ENCODE assay signal across 15 cellular contexts in the genomic region with DNA sequence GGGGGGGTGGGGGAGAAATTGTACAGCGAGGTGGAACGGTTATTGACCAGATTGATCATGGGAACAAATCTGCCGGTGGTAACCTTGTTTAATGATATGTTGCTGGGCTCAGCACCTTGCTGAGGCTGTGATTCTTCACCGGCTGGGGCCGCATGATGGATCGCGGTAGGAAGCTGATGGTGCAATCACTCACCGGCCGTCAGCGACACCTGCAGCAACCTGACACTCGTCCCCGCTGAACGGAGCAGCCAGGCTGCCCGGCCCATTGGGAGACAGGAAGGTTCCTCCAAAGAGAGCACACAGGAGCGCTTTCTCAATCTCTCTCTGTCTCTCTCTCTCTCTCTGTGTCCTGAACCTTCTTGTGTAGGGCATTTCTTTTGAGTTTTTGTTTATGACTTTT.
DNase-seq lines count a peak whose midpoint lies in the region; ATAC-seq and TF ChIP-seq lines count a peak whose summit lies in the region.
"Had no signal": no experiment of that assay in that cellular context is flagged by ENCODE, and none has a peak within 500 bp of the region (broad histone marks: within the 10 kb centered on the region; RNA-seq: fewer than 3 reads in every experiment).

No MANE protein-coding gene starts in this region.

- TF ChIP-seq CTCF in right atrium auricular region (IDR thresholded peaks at IDR 0.05) (no peak), type B pancreatic cell (conservative IDR thresholded peaks at IDR 0.05) (no peak)

- no peaks in the 10 kb centered on the region for H3K36me3 ChIP-seq in right atrium auricular region
- no peaks in the 10 kb centered on the region for H3K36me3 ChIP-seq in iPS-15b (ENCODE audit: control insufficient read depth, insufficient read depth, low read length)
- H3K36me3 ChIP-seq: HAP-1 had no signal

- intact Hi-C loops in Right ventricle myocardium inferior (cut with DNase I): no loop called here

- peak overlapping the region; percentile 7 for H3K4me3 Mint-ChIP-seq in type B pancreatic cell
- H3K4me3 Mint-ChIP-seq: activated naive CD4-positive, alpha-beta T cell treated with anti-CD3 and anti-CD28 coated beads, Interleukin-2, amount 50 U/mL, for 24 hours; IgD-negative memory B cell had no signal

- H3K36me3 Mint-ChIP-seq in type B pancreatic cell: no peaks in the 10 kb centered on the region
- H3K36me3 Mint-ChIP-seq: activated naive CD4-positive, alpha-beta T cell treated with anti-CD3 and anti-CD28 coated beads, Interleukin-2, amount 50 U/mL, for 24 hours; IgD-negative memory B cell had no signal

- no peak overlapping the region for H3K4me3 ChIP-seq in right atrium auricular region
- peak overlapping the region; percentile 5 for H3K4me3 ChIP-seq in iPS-15b (ENCODE audit: low read depth, low read length)
- H3K4me3 ChIP-seq: HAP-1, psoas muscle had no signal

- no peak overlapping the region for H3K27ac Mint-ChIP-seq in type B pancreatic cell
- H3K27ac Mint-ChIP-seq: activated naive CD4-positive, alpha-beta T cell treated with anti-CD3 and anti-CD28 coated beads, Interleukin-2, amount 50 U/mL, for 24 hours; IgD-negative memory B cell had no signal

- H3K4me1 Mint-ChIP-seq in type B pancreatic cell (ENCODE audit: unreplicated experiment): peaks cover 10% of the 10 kb centered on the region
- H3K4me1 Mint-ChIP-seq: activated naive CD4-positive, alpha-beta T cell treated with anti-CD3 and anti-CD28 coated beads, Interleukin-2, amount 50 U/mL, for 24 hours had no signal

- H3K27me3 ChIP-seq in right atrium auricular region: no peaks in the 10 kb centered on the region
- H3K27me3 ChIP-seq in iPS-15b (ENCODE audit: control insufficient read depth, insufficient read depth, low read length): peaks cover 9% of the 10 kb centered on the region

- H3K27me3 Mint-ChIP-seq in type B pancreatic cell: peaks cover 61% of the 10 kb centered on the region

- H3K4me1 ChIP-seq in right atrium auricular region (peaks cover 0 to 4% of the 10 kb centered on the region in 2 donors), iPS-15b (ENCODE audit: control insufficient read depth, insufficient read depth, low read length) (peaks cover 3% of the 10 kb centered on the region)
- H3K4me1 ChIP-seq: psoas muscle had no signal

- peaks cover 5% of the 10 kb centered on the region for H3K9me3 Mint-ChIP-seq in type B pancreatic cell

- H3K27ac ChIP-seq in right atrium auricular region: peak overlapping the region in 1 of 2 donors; percentile 66
- H3K27ac ChIP-seq: epithelial cell of prostate, psoas muscle had no signal

- ATAC-seq in Right ventricle myocardium inferior: peak; percentile 54

- H3K9ac ChIP-seq in iPS-15b (ENCODE audit: low read depth, low read length): no peak overlapping the region

- H3K9me3 ChIP-seq in right atrium auricular region (no peaks in the 10 kb centered on the region), iPS-15b (ENCODE audit: control insufficient read depth, insufficient read depth, low read length) (no peaks in the 10 kb centered on the region)
- H3K9me3 ChIP-seq: HAP-1, psoas muscle had no signal

- DNase-seq in Right ventricle myocardium inferior (ENCODE audit: missing footprints): peak; percentile 75
- DNase-seq in right atrium auricular region (ENCODE audit: low spot score): no peak
- DNase-seq in NCI-H748 (lab: John Stamatoyannopoulos, UW; ENCODE audit: unreplicated experiment): peak; percentile 67
- DNase-seq in type B pancreatic cell (ENCODE audit: extremely low spot score, unreplicated experiment): no peak
- no peak for DNase-seq in A172 (ENCODE audit: low spot score)
- no peak for DNase-seq in HPDE6-E6E7 (ENCODE audit: extremely low spot score)
- no peak for DNase-seq in putamen (ENCODE audit: low spot score)
- DNase-seq: psoas muscle; stimulated activated CD4-positive, alpha-beta T cell treated with anti-CD3 and anti-CD28 coated beads, Interleukin-4, amount 100 ng/mL, for 4 hours; stimulated activated naive CD4-positive, alpha-beta T cell treated with Interleukin-2 at 50 U/mL for 16 hours had no signal

Comparison
In these comparisons a context has a peak if more than half of its experiments do, and no peak if none do; other contexts are left out.
1. DNase-seq: peak in Right ventricle myocardium inferior (single experiment) and NCI-H748 (single experiment); none in right atrium auricular region (single experiment), type B pancreatic cell (single experiment), A172 (single experiment), HPDE6-E6E7 (single experiment) and putamen (single experiment).